In genomic region chrX:135981662-135982061, GRCh38 we compare ENCODE assay signal across 19 cellular contexts.
"Had no signal": no experiment of that assay in that cellular context is flagged by ENCODE, and none has a peak within 500 bp of the region (broad histone marks: within the 10 kb centered on the region; RNA-seq: fewer than 3 reads in every experiment).

No MANE protein-coding gene starts in this region.

- H3K27me3 Mint-ChIP-seq: stimulated activated naive B cell treated with anti-CD40 and anti-IgM and Interleukin-4, amounts not matched to agents 10 μg/mL and 1 μg/mL and 100 μg/mL, for 72 hours had no signal

- H3K36me3 ChIP-seq: brain microvascular endothelial cell, esophagus muscularis mucosa, tibial nerve had no signal

- H3K27ac ChIP-seq: brain microvascular endothelial cell, dorsolateral prefrontal cortex, esophagus muscularis mucosa, foreskin keratinocyte, tibial nerve, VCaP had no signal

- H3K4me1 ChIP-seq: foreskin keratinocyte had no signal

- H3K9me3 ChIP-seq: esophagus muscularis mucosa, tibial nerve had no signal

- H3K27me3 ChIP-seq: brain microvascular endothelial cell, esophagus muscularis mucosa, foreskin keratinocyte had no signal

- H3K4me3 Mint-ChIP-seq: natural killer cell; stimulated activated naive B cell treated with anti-CD40 and anti-IgM and Interleukin-4, amounts not matched to agents 10 μg/mL and 1 μg/mL and 100 μg/mL, for 72 hours had no signal

- H3K4me3 ChIP-seq: dorsolateral prefrontal cortex, esophagus muscularis mucosa, tibial nerve had no signal

- H3K36me3 Mint-ChIP-seq: natural killer cell; stimulated activated naive B cell treated with anti-CD40 and anti-IgM and Interleukin-4, amounts not matched to agents 10 μg/mL and 1 μg/mL and 100 μg/mL, for 72 hours had no signal

- H3K27ac Mint-ChIP-seq: natural killer cell; progenitor cell of endocrine pancreas; stimulated activated naive B cell treated with anti-CD40 and anti-IgM and Interleukin-4, amounts not matched to agents 10 μg/mL and 1 μg/mL and 100 μg/mL, for 72 hours had no signal

- DNase-seq: activated CD4-positive, alpha-beta T cell treated with anti-CD3 and anti-CD28 coated beads for 4 hours; activated effector memory CD4-positive, alpha-beta T cell treated with Interleukin-2 at 50 U/mL for 16 hours; amygdala; brain microvascular endothelial cell; dorsolateral prefrontal cortex; foreskin keratinocyte; islet precursor cell; mammary epithelial cell; natural killer cell; occipital lobe; right cardiac atrium; stimulated activated CD4-positive, alpha-beta T cell treated with anti-CD3 and anti-CD28 coated beads, Interleukin-1b, Interleukin-23, amount 100 ng/mL, for 48 hours; stimulated activated naive B cell treated with anti-CD40 and anti-IgM and Interleukin-4, amounts not matched to agents 10 μg/mL and 1 μg/mL and 100 μg/mL, for 72 hours had no signal

- H3K9me3 Mint-ChIP-seq: natural killer cell; stimulated activated naive B cell treated with anti-CD40 and anti-IgM and Interleukin-4, amounts not matched to agents 10 μg/mL and 1 μg/mL and 100 μg/mL, for 72 hours had no signal

- ATAC-seq: activated naive CD4-positive, alpha-beta T cell treated with anti-CD3 and anti-CD28 coated beads, Interleukin-2, amount 50 U/mL, for 72 hours; foreskin keratinocyte; left lobe of liver; natural killer cell; right cardiac atrium; stimulated activated naive B cell treated with anti-CD40 and anti-IgM and Interleukin-4, amounts not matched to agents 10 μg/mL and 1 μg/mL and 100 μg/mL, for 72 hours had no signal
